Comparison of ENCODE assay signal across 8 cellular contexts in the genomic region with DNA sequence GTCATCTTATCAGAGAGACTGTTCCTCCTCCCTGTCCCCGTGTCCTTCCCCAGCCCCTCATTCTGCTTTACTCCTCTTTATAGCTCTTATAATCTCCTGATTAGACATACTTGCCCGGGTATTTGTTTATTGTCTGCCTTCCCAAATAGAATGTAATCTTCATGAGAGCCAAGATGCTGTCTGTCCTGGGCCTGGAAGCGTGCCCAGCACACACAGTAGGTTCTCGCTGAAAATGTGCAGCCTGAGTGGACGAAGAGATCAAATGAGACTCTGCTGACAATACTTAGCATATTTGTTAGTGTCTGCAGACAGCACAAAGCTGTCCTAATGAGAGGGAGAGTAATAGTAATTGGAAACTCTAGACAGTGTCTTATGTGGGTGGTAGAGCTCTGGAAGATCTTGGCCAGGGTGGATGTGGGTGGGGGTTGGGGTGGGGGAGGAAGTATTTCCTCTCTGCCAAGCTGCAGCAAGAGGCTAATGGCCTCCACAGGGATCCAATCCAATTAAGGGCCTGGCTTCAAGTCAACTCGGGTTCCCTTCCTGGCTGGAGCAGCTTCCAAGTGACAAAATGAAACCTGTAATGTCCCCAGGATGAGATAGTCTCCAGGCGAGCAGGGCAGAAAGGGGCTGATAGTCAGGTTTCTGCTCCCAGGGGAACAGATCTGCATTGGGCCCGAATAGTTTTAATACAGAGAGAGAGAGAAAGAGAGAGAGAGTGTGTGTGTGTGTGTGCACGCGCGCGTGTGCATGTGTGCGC. TPM values are rescaled to one million over a fixed set of nuclear protein-coding genes. Genes with fewer than 3 reads are reported as not detected.
A peak's percentile ranks its signal among the peaks of the same experiment; 100 is the strongest.
DNase-seq lines count a peak whose midpoint lies in the region; ATAC-seq, FAIRE-seq and TF ChIP-seq lines count a peak whose summit lies in the region.

No MANE protein-coding gene starts in this region.

- WGBS in esophagus squamous epithelium, 2 donors = 49 to 52% methylated on average over 13 of the region's 13 CpGs
- 55 to 59% methylated on average over 13 of the region's 13 CpGs for WGBS in pancreas, 2 donors

- no peaks in the 10 kb centered on the region for H3K9me3 Mint-ChIP-seq in T-helper 2 cell treated with Interferon-gamma antibody and Interleukin-4, amounts not matched to agents 5 μg/mL and 100 μg/mL, for 36 hours

- no peak overlapping the region for H3K27ac Mint-ChIP-seq in T-helper 2 cell treated with Interferon-gamma antibody and Interleukin-4, amounts not matched to agents 5 μg/mL and 100 μg/mL, for 36 hours

- H3K4me3 ChIP-seq in esophagus squamous epithelium (peak overlapping the region in 1 of 4 donors; percentile 41), pancreas (no peak overlapping the region)

- no peak for TF ChIP-seq POLR2A in esophagus squamous epithelium (IDR thresholded peaks at IDR 0.05)

- H3K27ac ChIP-seq in esophagus squamous epithelium (peak overlapping the region; percentile 0 to 74 (median 42)), pancreas (no peak overlapping the region)

- ATAC-seq in pancreas (peak in 3 of 4 donors; percentile 43 to 55 (median 52)), HG03520 (IDR thresholded peaks at IDR 0.05; ENCODE audit: unreplicated experiment) (no peak), HG03159 (IDR thresholded peaks at IDR 0.05; ENCODE audit: unreplicated experiment) (no peak)

- H3K27me3 Mint-ChIP-seq in T-helper 2 cell treated with Interferon-gamma antibody and Interleukin-4, amounts not matched to agents 5 μg/mL and 100 μg/mL, for 36 hours (ENCODE audit: low read depth) = peaks cover 2% of the 10 kb centered on the region

- TF ChIP-seq CTCF in esophagus squamous epithelium (IDR thresholded peaks at IDR 0.05) (no peak), pancreas (IDR thresholded peaks at IDR 0.05) (no peak)

- DNase-seq in DMS153 (lab: John Stamatoyannopoulos, UW) (peak; percentile 73), NCI-H82 treated with DMSO at 0.1 percent for 48 hours (lab: John Stamatoyannopoulos, UW; ENCODE audit: unreplicated experiment) (peak; percentile 92), esophagus squamous epithelium (lab: John Stamatoyannopoulos, UW) (no peak), pancreas (no peak), ACHN (no peak)
- no peak for DNase-seq in T-helper 2 cell treated with Interferon-gamma antibody and Interleukin-4, amounts not matched to agents 5 μg/mL and 100 μg/mL, for 36 hours (ENCODE audit: low spot score)

- in situ Hi-C loops in ACHN (cut with HindIII; ENCODE audit: low pct_ligation_motif_present, low pct_unique_long_range_greater_than_20kb, low sequenced_read_pairs) = no loop called here

- intact Hi-C loops in esophagus squamous epithelium (cut with DNase I) = no loop called here
- intact Hi-C loops in pancreas (cut with DNase I) = no loop called here

- H3K36me3 ChIP-seq in esophagus squamous epithelium (no peaks in the 10 kb centered on the region), pancreas (no peaks in the 10 kb centered on the region)

- FAIRE-seq in pancreas (lab: Jason Lieb, UNC) = no peak

- no peak overlapping the region for H3K4me3 Mint-ChIP-seq in T-helper 2 cell treated with Interferon-gamma antibody and Interleukin-4, amounts not matched to agents 5 μg/mL and 100 μg/mL, for 36 hours

- no peaks in the 10 kb centered on the region for H3K9me3 ChIP-seq in esophagus squamous epithelium
- no peaks in the 10 kb centered on the region for H3K9me3 ChIP-seq in pancreas

- H3K36me3 Mint-ChIP-seq in T-helper 2 cell treated with Interferon-gamma antibody and Interleukin-4, amounts not matched to agents 5 μg/mL and 100 μg/mL, for 36 hours (ENCODE audit: low read depth) = no peaks in the 10 kb centered on the region

- H3K27me3 ChIP-seq in esophagus squamous epithelium = no peaks in the 10 kb centered on the region
- no peaks in the 10 kb centered on the region for H3K27me3 ChIP-seq in pancreas

- peaks cover 7% of the 10 kb centered on the region for H3K4me1 Mint-ChIP-seq in T-helper 2 cell treated with Interferon-gamma antibody and Interleukin-4, amounts not matched to agents 5 μg/mL and 100 μg/mL, for 36 hours (ENCODE audit: low read depth)

- H3K4me1 ChIP-seq in esophagus squamous epithelium (peaks cover 5 to 24% (median 9%) of the 10 kb centered on the region in 3 donors), pancreas (no peaks in the 10 kb centered on the region)

RNA-seq across cellular contexts. Expression of a gene that starts 9.4 kb away (rescaled TPM):
- 100 to 1,000 TPM in 1 of 4 donors, 10 to 100 TPM in 3; 22.3 to 204 (median 69.0) TPM for total RNA-seq in esophagus squamous epithelium
- 10 to 100 TPM; 16.8 to 86.7 (median 35.6) TPM for total RNA-seq in pancreas
- 10 to 100 TPM; 12.0 to 16.1 TPM for polyA plus RNA-seq in pancreas

Comparison
In these comparisons a context has a peak if more than half of its experiments do, and no peak if none do; other contexts are left out.
1. DNase-seq: peak in DMS153 (single experiment) and NCI-H82 treated with DMSO at 0.1 percent for 48 hours (single experiment); none in esophagus squamous epithelium (single experiment), pancreas (0 of 6), ACHN (single experiment) and T-helper 2 cell treated with Interferon-gamma antibody and Interleukin-4, amounts not matched to agents 5 μg/mL and 100 μg/mL, for 36 hours (single experiment).
2. H3K27ac ChIP-seq: peak in esophagus squamous epithelium (4 of 4); none in pancreas (0 of 4).
3. ATAC-seq: peak in pancreas (3 of 4); none in HG03520 (single experiment) and HG03159 (single experiment).